19 cellular contexts compared by ENCODE assay signal in the genomic region with DNA sequence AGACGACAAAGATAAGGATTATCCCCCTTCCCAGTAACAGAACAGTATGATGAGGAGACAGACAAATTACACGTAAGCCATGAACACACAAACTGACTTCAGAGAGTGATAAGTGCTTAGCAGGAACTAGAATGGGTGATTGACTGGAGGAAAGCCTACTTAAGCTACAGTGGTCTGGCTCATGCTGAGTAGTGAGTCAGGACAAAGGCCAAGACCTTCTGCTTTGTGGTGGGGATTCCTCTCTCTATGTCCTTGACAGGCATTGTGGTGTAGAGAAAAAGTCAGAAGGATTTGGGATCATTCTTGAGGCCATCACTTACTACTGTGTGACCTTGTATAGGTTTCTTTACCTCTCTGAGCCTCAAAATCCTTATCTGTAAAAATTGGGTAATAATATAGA.
A peak's percentile ranks its signal among the peaks of the same experiment; 100 is the strongest.
DNase-seq lines count a peak whose midpoint lies in the region; ATAC-seq, FAIRE-seq and TF ChIP-seq lines count a peak whose summit lies in the region.
"Had no signal": no experiment of that assay in that cellular context is flagged by ENCODE, and none has a peak within 500 bp of the region (broad histone marks: within the 10 kb centered on the region; RNA-seq: fewer than 3 reads in every experiment).

No MANE protein-coding gene starts in this region.

- CTCF ChIA-PET in K562 (lab: Yijun Ruan, JAX; ENCODE audit: low intra/inter-chr PET ratio), result no interaction called here

- H3K4me3 ChIP-seq in K562 (no peak overlapping the region), H7 (ENCODE audit: insufficient read depth, low read depth, low read length) (no peak overlapping the region)
- H3K4me3 ChIP-seq: A549 had no signal

- H3K36me3 ChIP-seq in K562 (ENCODE audit: control insufficient read depth, insufficient read depth, low read length) (no peaks in the 10 kb centered on the region), H7 (replicated peaks; ENCODE audit: control insufficient read depth, insufficient read depth, low read length) (no peaks in the 10 kb centered on the region)
- H3K36me3 ChIP-seq: BE2C had no signal

- intact Hi-C loops in K562 (cut with micrococcal nuclease), result loop anchor here (5.0 kb wide), 1 partner anchor 54 kb away; no protein-coding TSS in a partner anchor

- in situ Hi-C loops in K562 (cut with MboI), result no loop called here

- TF ChIP-seq EP300 in K562 (IDR thresholded peaks at IDR 0.05; ENCODE audit: low read length), result peak; percentile 59; the same call in 1 of the 2 replicates

- H2AFZ ChIP-seq in K562 (ENCODE audit: low read depth, low read length), result peak overlapping the region; percentile 41; the same call in 1 of the 2 replicates

- no peak for TF ChIP-seq CTCF in K562 (IDR thresholded peaks at IDR 0.05 in 2 of 3, conservative IDR thresholded peaks at IDR 0.05 in 1 of 3; ENCODE audit: insufficient read depth in 2 of 3, low read depth in 1 of 3, low read length in 3 of 3)

- peak overlapping the region in 1 of 2 experiments; percentile 64; a peak in 2 of 4 replicates for H3K9ac ChIP-seq in K562 (ENCODE audit: insufficient read depth in 1 of 2, low read depth in 2 of 2, low read length in 2 of 2)

- H3K27ac ChIP-seq in K562 (ENCODE audit: extremely low read depth, low read depth, low read length), result peak overlapping the region; percentile 90
- H3K27ac ChIP-seq: A549, C4-2B, HL-60 had no signal

- TF ChIP-seq POLR2A in K562 (conservative IDR thresholded peaks at IDR 0.05), result no peak

- FAIRE-seq in K562 (lab: Jason Lieb, UNC), result peak; percentile 71
- FAIRE-seq: A549, G401.6, GM12892 had no signal

- no peaks in the 10 kb centered on the region for H4K20me1 ChIP-seq in K562 (replicated peaks; ENCODE audit: control insufficient read depth, insufficient read depth, low read length)

- no peak for TF ChIP-seq RAD21 in K562 (CRISPR knock-in tag; conservative IDR thresholded peaks at IDR 0.05 in 1 of 2, IDR thresholded peaks at IDR 0.05 in 1 of 2)

- no peaks in the 10 kb centered on the region for H3K9me3 ChIP-seq in K562 (replicated peaks; ENCODE audit: control insufficient read depth, insufficient read depth, low read depth, low read length)
- H3K9me3 ChIP-seq: A549, BE2C had no signal

- no peaks in the 10 kb centered on the region for H3K79me2 ChIP-seq in K562 (ENCODE audit: control insufficient read depth, insufficient read depth, low read length)

- no peaks in the 10 kb centered on the region for H3K9me1 ChIP-seq in K562 (ENCODE audit: control insufficient read depth, insufficient read depth, low read length)

- H3K4me1 ChIP-seq in K562 (replicated peaks in 1 of 2; ENCODE audit: control insufficient read depth in 2 of 2, insufficient read depth in 2 of 2, low read length in 2 of 2), result peaks cover 39 to 72% of the 10 kb centered on the region in 2 experiments

- peak; percentile 13; the same call in 2 of the 3 replicates for ATAC-seq in K562
- ATAC-seq in HG02884 (IDR thresholded peaks at IDR 0.05; ENCODE audit: unreplicated experiment), result no peak
- ATAC-seq: HCT116 had no signal

- BruUV-seq in K562 (replicated peaks; lab: Mats Ljungman, UMichigan), result no TSS peak

- peak overlapping the region; percentile 76 for H3K4me2 ChIP-seq in K562 (ENCODE audit: insufficient read depth, low read length)
- H3K4me2 ChIP-seq: A549 had no signal

- POLR2A ChIA-PET in K562 (lab: Yijun Ruan, JAX), result interaction anchor here (1.0 kb wide), 1 partner anchor 11 kb away, joined by 3 read pairs; no protein-coding TSS in a partner anchor

- peak; percentile 7 for DNase-seq in ELF-1 (ENCODE audit: low read depth, low spot score)
- peak; percentile 34 for DNase-seq in OCI-M1 (lab: John Stamatoyannopoulos, UW)
- peak in 3 of 4 experiments; percentile 22 to 84 (median 47) for DNase-seq in K562 (ENCODE audit: extremely low read depth in 1 of 4, low spot score in 3 of 4)
- DNase-seq in renal cortical epithelial cell (ENCODE audit: low read depth), result peak; percentile 49
- no peak for DNase-seq in GM03348 (ENCODE audit: low spot score)
- no peak for DNase-seq in H7
- no peak for DNase-seq in DMS 273 (lab: John Stamatoyannopoulos, UW; ENCODE audit: unreplicated experiment)
- DNase-seq: BE2C; CD4-positive, alpha-beta memory T cell; COR-L47; DMS53; KBM-7 had no signal

- WGBS in K562 (ENCODE audit: insufficient coverage, low coverage, missing lambda C conversion rate), result 6% methylated on average over 2 of the region's 2 CpGs

- H3K27me3 ChIP-seq in K562 (ENCODE audit: control insufficient read depth in 2 of 2, insufficient read depth in 2 of 2, low read length in 2 of 2) (no peaks in the 10 kb centered on the region), H7 (ENCODE audit: control insufficient read depth, insufficient read depth, low read length) (no peaks in the 10 kb centered on the region)
- H3K27me3 ChIP-seq: BE2C had no signal

TF ChIP-seq in K562, 482 proteins besides CTCF, POLR2A, EP300 and RAD21 (continues in another document):
- TF ChIP-seq, protein P1, sequence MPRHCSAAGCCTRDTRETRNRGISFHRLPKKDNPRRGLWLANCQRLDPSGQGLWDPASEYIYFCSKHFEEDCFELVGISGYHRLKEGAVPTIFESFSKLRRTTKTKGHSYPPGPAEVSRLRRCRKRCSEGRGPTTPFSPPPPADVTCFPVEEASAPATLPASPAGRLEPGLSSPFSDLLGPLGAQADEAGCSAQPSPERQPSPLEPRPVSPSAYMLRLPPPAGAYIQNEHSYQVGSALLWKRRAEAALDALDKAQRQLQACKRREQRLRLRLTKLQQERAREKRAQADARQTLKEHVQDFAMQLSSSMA (CRISPR knock-in tag; IDR thresholded peaks at IDR 0.05), result no peak
- TF ChIP-seq ZNF408 (CRISPR knock-in tag; IDR thresholded peaks at IDR 0.05; ENCODE audit: low read depth) (no peak), NR2C1 (IDR thresholded peaks at IDR 0.05) (no peak), NR2C1 (tag; IDR thresholded peaks at IDR 0.05) (peak; percentile 11; the same call in 1 of the 2 replicates), GTF2A2 (tag; IDR thresholded peaks at IDR 0.05) (no peak), VEZF1 (CRISPR knock-in tag; IDR thresholded peaks at IDR 0.05) (no peak), FIP1L1 (IDR thresholded peaks at IDR 0.05; ENCODE audit: low read depth, low read length, poor library complexity, severe bottlenecking) (no peak), SREBF2 (CRISPR knock-in tag; IDR thresholded peaks at IDR 0.05) (no peak), NCOA1 (IDR thresholded peaks at IDR 0.05; ENCODE audit: low read depth) (no peak), POLR2G (IDR thresholded peaks at IDR 0.05; ENCODE audit: low read depth, low read length) (no peak), SMARCE1 (IDR thresholded peaks at IDR 0.05) (peak; percentile 63; the same call in 1 of the 2 replicates), RBM25 (IDR thresholded peaks at IDR 0.05; ENCODE audit: low read depth, low read length, severe bottlenecking) (peak; percentile 96), MXI1 (IDR thresholded peaks at IDR 0.05; ENCODE audit: low read depth, low read length) (no peak), TEAD4 (IDR thresholded peaks at IDR 0.05; ENCODE audit: low read length) (no peak), TEAD4 (CRISPR knock-in tag; IDR thresholded peaks at IDR 0.05; ENCODE audit: borderline replicate concordance) (no peak), TAF15 (IDR thresholded peaks at IDR 0.05; ENCODE audit: low read depth, low read length) (no peak), TBL1XR1 (IDR thresholded peaks at IDR 0.05; ENCODE audit: low read length in 2 of 2) (peak; percentile 35 to 52; a peak in 1 of 4 replicates), U2AF2 (optimal IDR thresholded peaks at IDR 0.05; ENCODE audit: low read depth, low read length) (no peak), XRCC3 (IDR thresholded peaks at IDR 0.05) (no peak), PHF20 (IDR thresholded peaks at IDR 0.05; ENCODE audit: partially characterized antibody) (no peak), PCBP2 (IDR thresholded peaks at IDR 0.05; ENCODE audit: low read depth, low read length, poor library complexity, severe bottlenecking) (no peak), TAF9B (IDR thresholded peaks at IDR 0.05; ENCODE audit: partially characterized antibody) (peak; percentile 49), BDP1 (IDR thresholded peaks at IDR 0.05; ENCODE audit: insufficient read depth, insufficient read length) (no peak), CREB5 (CRISPR knock-in tag; IDR thresholded peaks at IDR 0.05) (no peak), PTRF (tag; IDR thresholded peaks at IDR 0.05) (no peak), MYNN (IDR thresholded peaks at IDR 0.05) (no peak), MYNN (CRISPR knock-in tag; IDR thresholded peaks at IDR 0.05) (no peak), BACH1 (tag; IDR thresholded peaks at IDR 0.05) (no peak), DMBX1 (CRISPR knock-in tag; IDR thresholded peaks at IDR 0.05; ENCODE audit: borderline replicate concordance) (no peak), LARP7 (IDR thresholded peaks at IDR 0.05) (no peak), NFE2 (IDR thresholded peaks at IDR 0.05; ENCODE audit: low read depth) (peak; percentile 34; the same call in 1 of the 2 replicates), MAZ (CRISPR knock-in tag; conservative IDR thresholded peaks at IDR 0.05 in 1 of 2, IDR thresholded peaks at IDR 0.05 in 1 of 2) (no peak), ZNF217 (CRISPR knock-in tag; IDR thresholded peaks at IDR 0.05) (no peak)

Comparison
In these comparisons a context has a peak if more than half of its experiments do, and no peak if none do; other contexts are left out.
1. DNase-seq: peak in ELF-1 (single experiment), OCI-M1 (single experiment), K562 (3 of 4) and renal cortical epithelial cell (single experiment); none in GM03348 (single experiment), H7 (single experiment) and DMS 273 (single experiment).